9 cellular contexts compared by ENCODE assay signal in genomic region chr20:46255440-46256104, GRCh38. TPM values are rescaled to one million over a fixed set of nuclear protein-coding genes. Genes with fewer than 3 reads are reported as not detected.
DNase-seq lines count a peak whose midpoint lies in the region; ATAC-seq, FAIRE-seq and TF ChIP-seq lines count a peak whose summit lies in the region.
"Had no signal": no experiment of that assay in that cellular context is flagged by ENCODE, and none has a peak within 500 bp of the region (broad histone marks: within the 10 kb centered on the region; RNA-seq: fewer than 3 reads in every experiment).

No MANE protein-coding gene starts in this region.

- DNase-seq in D721Med (ENCODE audit: insufficient read length, low spot score) (peak; percentile 44), NCI-H1694 (lab: John Stamatoyannopoulos, UW) (peak; percentile 90), left lung (peak; percentile 68 to 87)

- ATAC-seq in left lung = peak; percentile 84
- ATAC-seq in GM19023 (IDR thresholded peaks at IDR 0.05; ENCODE audit: unreplicated experiment) = no peak
- no peak for ATAC-seq in GM21723 (IDR thresholded peaks at IDR 0.05; ENCODE audit: unreplicated experiment)
- no peak for ATAC-seq in GM21529 (IDR thresholded peaks at IDR 0.05; ENCODE audit: unreplicated experiment)
- no peak for ATAC-seq in GM21526 (IDR thresholded peaks at IDR 0.05; ENCODE audit: low FRiP score, unreplicated experiment)

- intact Hi-C loops in left lung (cut with DNase I) = no loop called here

- peaks cover 29 to 91% of the 10 kb centered on the region in 2 donors for H3K27me3 ChIP-seq in left lung

- no peaks in the 10 kb centered on the region for H3K36me3 ChIP-seq in left lung

- H3K27ac ChIP-seq in VCaP (peak overlapping the region; percentile 79), left lung (no peak overlapping the region)

- H3K4me3 ChIP-seq in left lung = no peak overlapping the region

- no peak for FAIRE-seq in D721Med (lab: Jason Lieb, UNC)

- no peaks in the 10 kb centered on the region for H3K9me3 ChIP-seq in left lung

- no peaks in the 10 kb centered on the region for H3K4me1 ChIP-seq in left lung

- TF ChIP-seq CTCF in D721Med (IDR thresholded peaks at IDR 0.05; ENCODE audit: insufficient read depth, missing control alignments) (no peak), VCaP (conservative IDR thresholded peaks at IDR 0.05) (no peak), left lung (IDR thresholded peaks at IDR 0.05) (no peak)

RNA-seq across cellular contexts. Expression of gene CDH22, which starts 52.7 kb away (rescaled TPM):
- total RNA-seq in left lung = under 1 TPM in 1 of 2 donors, not detected in 1; 0.26 TPM
- total RNA-seq: T-helper 1 cell treated with Interleukin-12 subunit alpha and Interleukin-12 subunit beta and Interleukin-4 antibody, amounts not matched to agents 30 ng/mL and 1 ng/mL, for 36 hours had no signal
